1 cellular context compared by ENCODE assay signal in the genomic region with DNA sequence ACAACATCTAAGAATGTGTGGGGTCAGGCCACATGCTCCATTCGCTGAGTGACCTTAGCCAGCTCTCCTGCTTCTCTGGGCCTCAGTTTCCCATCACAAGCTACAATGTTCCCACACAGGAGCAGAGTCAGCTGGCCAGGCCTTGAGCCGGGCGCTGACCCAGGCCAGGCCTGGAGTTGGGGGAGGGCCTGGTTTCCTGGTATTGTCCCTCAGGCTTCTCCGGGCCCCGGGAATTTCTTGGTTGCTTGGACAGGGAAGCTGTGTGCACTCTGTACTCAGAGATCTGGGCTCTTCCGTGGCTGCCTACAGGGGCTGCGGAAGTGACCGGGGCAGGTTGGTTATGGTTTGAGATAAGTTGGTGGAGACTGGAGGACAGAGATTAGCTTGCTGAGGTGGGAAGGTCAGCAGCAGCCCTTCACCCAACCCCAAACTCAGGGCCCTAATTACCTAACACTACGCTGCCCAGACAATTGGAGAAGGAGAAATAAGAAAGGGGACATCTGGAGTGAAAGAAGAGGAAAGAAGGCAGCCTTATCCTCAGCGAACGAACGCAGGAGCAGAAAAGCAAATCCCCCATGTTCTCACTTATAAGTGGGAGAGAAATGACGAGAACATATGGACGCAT.
TF ChIP-seq lines count a peak whose summit lies in the region.

No MANE protein-coding gene starts in this region.

TF ChIP-seq in A549, 52 proteins besides CTCF, POLR2A, EP300 and RAD21:
- TF ChIP-seq, protein P1, sequence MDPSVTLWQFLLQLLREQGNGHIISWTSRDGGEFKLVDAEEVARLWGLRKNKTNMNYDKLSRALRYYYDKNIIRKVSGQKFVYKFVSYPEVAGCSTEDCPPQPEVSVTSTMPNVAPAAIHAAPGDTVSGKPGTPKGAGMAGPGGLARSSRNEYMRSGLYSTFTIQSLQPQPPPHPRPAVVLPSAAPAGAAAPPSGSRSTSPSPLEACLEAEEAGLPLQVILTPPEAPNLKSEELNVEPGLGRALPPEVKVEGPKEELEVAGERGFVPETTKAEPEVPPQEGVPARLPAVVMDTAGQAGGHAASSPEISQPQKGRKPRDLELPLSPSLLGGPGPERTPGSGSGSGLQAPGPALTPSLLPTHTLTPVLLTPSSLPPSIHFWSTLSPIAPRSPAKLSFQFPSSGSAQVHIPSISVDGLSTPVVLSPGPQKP (IDR thresholded peaks at IDR 0.05; ENCODE audit: low read depth, low read length): no peak
- no peak for TF ChIP-seq TFCP2L1 (CRISPR knock-in tag; IDR thresholded peaks at IDR 0.05)
